10 cellular contexts compared by ENCODE assay signal in the genomic region with DNA sequence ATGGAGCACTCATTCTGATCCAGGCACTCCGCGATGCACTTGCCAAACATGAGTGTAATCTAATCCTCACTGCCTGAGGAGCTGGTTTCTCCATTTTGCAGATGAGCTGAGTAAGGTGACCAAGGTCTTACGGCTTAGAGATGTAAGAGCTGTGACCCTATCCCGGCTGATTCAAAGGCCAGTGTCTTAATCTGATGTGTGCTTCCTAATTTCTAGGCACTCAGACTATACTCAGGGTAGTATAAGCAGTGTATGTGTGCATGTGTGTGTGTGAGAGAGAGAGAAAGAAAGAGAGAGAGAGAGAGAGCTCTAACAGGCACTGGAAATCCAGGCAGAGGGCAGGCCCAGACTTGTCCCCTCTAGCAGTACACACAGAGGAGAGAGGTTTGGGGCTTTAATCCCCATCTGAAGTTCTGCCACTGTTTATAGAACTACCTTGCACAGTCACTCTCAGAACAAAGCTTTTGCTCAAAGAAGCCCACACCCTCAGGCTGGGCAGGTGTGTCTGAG.
DNase-seq lines count a peak whose midpoint lies in the region; ATAC-seq, FAIRE-seq and TF ChIP-seq lines count a peak whose summit lies in the region.
"Had no signal": no experiment of that assay in that cellular context is flagged by ENCODE, and none has a peak within 500 bp of the region (broad histone marks: within the 10 kb centered on the region; RNA-seq: fewer than 3 reads in every experiment).

No MANE protein-coding gene starts in this region.

- peak; percentile 29 for DNase-seq in GM12864 (ENCODE audit: low read depth)
- DNase-seq in NOMO-1 (lab: John Stamatoyannopoulos, UW; ENCODE audit: unreplicated experiment in 2 of 2), result peak; percentile 8 to 23
- no peak for DNase-seq in glutamatergic neuron
- DNase-seq in right atrium auricular region (ENCODE audit: low spot score), result no peak
- DNase-seq in GM12892 (ENCODE audit: insufficient read length), result no peak
- no peak for DNase-seq in tibial artery
- DNase-seq: aorta had no signal

- H3K4me3 ChIP-seq in GM12864 (ENCODE audit: low read depth, low read length) (no peak overlapping the region), right atrium auricular region (no peak overlapping the region), tibial artery (no peak overlapping the region)

- H3K27me3 ChIP-seq in right atrium auricular region (no peaks in the 10 kb centered on the region), tibial artery (no peaks in the 10 kb centered on the region)

- H3K36me3 ChIP-seq in right atrium auricular region (no peaks in the 10 kb centered on the region), tibial artery (no peaks in the 10 kb centered on the region)

- no peaks in the 10 kb centered on the region for H3K27me3 Mint-ChIP-seq in glutamatergic neuron (ENCODE audit: unreplicated experiment)
- H3K27me3 Mint-ChIP-seq: memory B cell had no signal

- peaks cover 3% of the 10 kb centered on the region for H3K4me1 Mint-ChIP-seq in glutamatergic neuron (ENCODE audit: low read depth, unreplicated experiment)

- no peaks in the 10 kb centered on the region for H3K36me3 Mint-ChIP-seq in glutamatergic neuron (ENCODE audit: unreplicated experiment)

- no peak for FAIRE-seq in GM12892 (lab: Jason Lieb, UNC)

- TF ChIP-seq POLR2A in GM12892 (IDR thresholded peaks at IDR 0.05; ENCODE audit: low read depth, low read length), result no peak

- H3K4me1 ChIP-seq in right atrium auricular region (no peaks in the 10 kb centered on the region), tibial artery (no peaks in the 10 kb centered on the region)

- intact Hi-C loops in tibial artery (cut with DNase I; ENCODE audit: low total_unique reads), result no loop called here

- H3K4me3 Mint-ChIP-seq in glutamatergic neuron (ENCODE audit: unreplicated experiment), result no peak overlapping the region
- H3K4me3 Mint-ChIP-seq: memory B cell had no signal

- H3K27ac Mint-ChIP-seq in glutamatergic neuron (ENCODE audit: unreplicated experiment), result peak overlapping the region; percentile 71

- H3K27ac ChIP-seq in right atrium auricular region (no peak overlapping the region), tibial artery (no peak overlapping the region)

- no peak for TF ChIP-seq CTCF in GM12864 (IDR thresholded peaks at IDR 0.05; ENCODE audit: low read depth, low read length, missing control alignments)
- no peak for TF ChIP-seq CTCF in glutamatergic neuron (IDR thresholded peaks at IDR 0.05; ENCODE audit: partially characterized antibody, unreplicated experiment)
- TF ChIP-seq CTCF in right atrium auricular region (IDR thresholded peaks at IDR 0.05), result no peak
- TF ChIP-seq CTCF in tibial artery (IDR thresholded peaks at IDR 0.05), result no peak

- H3K9me3 ChIP-seq in right atrium auricular region (no peaks in the 10 kb centered on the region), tibial artery (no peaks in the 10 kb centered on the region)

- H3K9me3 Mint-ChIP-seq in glutamatergic neuron (ENCODE audit: unreplicated experiment), result peaks cover 6% of the 10 kb centered on the region
- H3K9me3 Mint-ChIP-seq: memory B cell had no signal

- ATAC-seq in HG02642 (IDR thresholded peaks at IDR 0.05; ENCODE audit: poor library complexity, unreplicated experiment) (peak; percentile 72), HG02973 (IDR thresholded peaks at IDR 0.05; ENCODE audit: unreplicated experiment) (no peak)

Comparison
In these comparisons a context has a peak if more than half of its experiments do, and no peak if none do; other contexts are left out.
1. DNase-seq: peak in GM12864 (single experiment) and NOMO-1 (2 of 2); none in glutamatergic neuron (single experiment), right atrium auricular region (single experiment), GM12892 (single experiment) and tibial artery (0 of 2).